15 cellular contexts compared by ENCODE assay signal in genomic region chr15:91408476-91409076, GRCh38.
A peak's percentile ranks its signal among the peaks of the same experiment; 100 is the strongest.
DNase-seq lines count a peak whose midpoint lies in the region; ATAC-seq and TF ChIP-seq lines count a peak whose summit lies in the region.
"Had no signal": no experiment of that assay in that cellular context is flagged by ENCODE, and none has a peak within 500 bp of the region (broad histone marks: within the 10 kb centered on the region; RNA-seq: fewer than 3 reads in every experiment).

No MANE protein-coding gene starts in this region.

- peak; percentile 4 for DNase-seq in NCI-H1105 treated with DMSO at 0.1 percent for 48 hours (lab: John Stamatoyannopoulos, UW)
- no peak for DNase-seq in NCI-H1105 (lab: John Stamatoyannopoulos, UW)
- peak; percentile 22 for DNase-seq in SK-N-SH
- DNase-seq in left ventricle myocardium superior = no peak
- peak; percentile 10 for DNase-seq in progenitor cell of endocrine pancreas (ENCODE audit: low spot score, unreplicated experiment)
- no peak for DNase-seq in foreskin fibroblast
- no peak for DNase-seq in stimulated activated naive B cell treated with anti-CD40 and anti-IgM and Interleukin-4, amounts not matched to agents 10 μg/mL and 1 μg/mL and 100 μg/mL, for 72 hours
- DNase-seq: activated naive CD4-positive, alpha-beta T cell treated with anti-CD3 and anti-CD28 coated beads, Interleukin-2, amount 50 U/mL, for 16 hours; DND-41; NCI-H1694 treated with DMSO at 0.1 percent for 48 hours; T-helper 9 cell had no signal

- H2AFZ ChIP-seq in SK-N-SH (ENCODE audit: low read depth) = no peak overlapping the region

- CTCF ChIA-PET in SK-N-SH (lab: Yijun Ruan, JAX) = interaction anchor here (1.7 kb wide), 1 partner anchor 107 kb away, joined by 5 read pairs; no protein-coding TSS in a partner anchor

- H3K36me3 ChIP-seq in SK-N-SH (replicated peaks in 1 of 2; ENCODE audit: control insufficient read depth in 1 of 2, insufficient read depth in 2 of 2, low read length in 1 of 2) = no peaks in the 10 kb centered on the region

- no peaks in the 10 kb centered on the region for H3K27me3 Mint-ChIP-seq in progenitor cell of endocrine pancreas
- peaks cover 0 to 4% of the 10 kb centered on the region in 2 donors for H3K27me3 Mint-ChIP-seq in stimulated activated naive B cell treated with anti-CD40 and anti-IgM and Interleukin-4, amounts not matched to agents 10 μg/mL and 1 μg/mL and 100 μg/mL, for 72 hours
- H3K27me3 Mint-ChIP-seq: dendritic cell treated with granulocyte-macrophage colony-stimulating factor and Interleukin-4, amounts not matched to agents 40 ng/mL and 50 ng/mL, for 4 days had no signal

- peaks cover 0 to 12% of the 10 kb centered on the region in 2 experiments; a peak in 2 of 4 replicates for H3K4me1 ChIP-seq in SK-N-SH (ENCODE audit: control insufficient read depth in 1 of 2, insufficient read depth in 2 of 2, low read depth in 1 of 2, low read length in 1 of 2)
- H3K4me1 ChIP-seq: A549 had no signal

- no peaks in the 10 kb centered on the region for H3K27me3 ChIP-seq in SK-N-SH (ENCODE audit: insufficient read depth)

- POLR2A ChIA-PET in SK-N-SH (lab: Yijun Ruan, JAX) = interaction anchor here (0.6 kb wide), 1 partner anchor 775 kb away, joined by 3 read pairs; no protein-coding TSS in a partner anchor

- no peak overlapping the region for H3K9ac ChIP-seq in SK-N-SH

- H3K9me2 ChIP-seq in SK-N-SH = no peaks in the 10 kb centered on the region

- TF ChIP-seq CTCF in SK-N-SH (IDR thresholded peaks at IDR 0.05) (no peak), progenitor cell of endocrine pancreas (IDR thresholded peaks at IDR 0.05; ENCODE audit: unreplicated experiment) (no peak), foreskin fibroblast (IDR thresholded peaks at IDR 0.05; ENCODE audit: low read depth, low read length) (no peak)

- peaks cover 15% of the 10 kb centered on the region for H3K4me1 Mint-ChIP-seq in progenitor cell of endocrine pancreas (ENCODE audit: low read depth)
- H3K4me1 Mint-ChIP-seq in stimulated activated naive B cell treated with anti-CD40 and anti-IgM and Interleukin-4, amounts not matched to agents 10 μg/mL and 1 μg/mL and 100 μg/mL, for 72 hours = no peaks in the 10 kb centered on the region

- H3K36me3 Mint-ChIP-seq in progenitor cell of endocrine pancreas (ENCODE audit: insufficient read depth) = no peaks in the 10 kb centered on the region
- H3K36me3 Mint-ChIP-seq in stimulated activated naive B cell treated with anti-CD40 and anti-IgM and Interleukin-4, amounts not matched to agents 10 μg/mL and 1 μg/mL and 100 μg/mL, for 72 hours = no peaks in the 10 kb centered on the region

- TF ChIP-seq EP300 in SK-N-SH (IDR thresholded peaks at IDR 0.05; ENCODE audit: borderline replicate concordance in 1 of 2, low read depth in 1 of 2, low read length in 1 of 2) = no peak

- 68% methylated on average over 9 of the region's 9 CpGs for WGBS in SK-N-SH (ENCODE audit: low lambda C conversion rate)

- peaks cover 12% of the 10 kb centered on the region for H3F3A ChIP-seq in SK-N-SH (replicated peaks; ENCODE audit: insufficient read depth)

- peak; percentile 87 for ATAC-seq in left ventricle myocardium superior
- no peak for ATAC-seq in HG03457 (IDR thresholded peaks at IDR 0.05; ENCODE audit: unreplicated experiment)
- ATAC-seq in stimulated activated naive B cell treated with anti-CD40 and anti-IgM and Interleukin-4, amounts not matched to agents 10 μg/mL and 1 μg/mL and 100 μg/mL, for 72 hours (replicated peaks) = no peak
- ATAC-seq: A549 had no signal

- no peaks in the 10 kb centered on the region for H3K9me3 Mint-ChIP-seq in progenitor cell of endocrine pancreas (ENCODE audit: low read depth)
- H3K9me3 Mint-ChIP-seq in stimulated activated naive B cell treated with anti-CD40 and anti-IgM and Interleukin-4, amounts not matched to agents 10 μg/mL and 1 μg/mL and 100 μg/mL, for 72 hours = no peaks in the 10 kb centered on the region
- H3K9me3 Mint-ChIP-seq: dendritic cell treated with granulocyte-macrophage colony-stimulating factor and Interleukin-4, amounts not matched to agents 40 ng/mL and 50 ng/mL, for 4 days had no signal

- no peaks in the 10 kb centered on the region for H3K79me2 ChIP-seq in SK-N-SH (ENCODE audit: insufficient read depth)

- no peak overlapping the region for H3K4me3 Mint-ChIP-seq in progenitor cell of endocrine pancreas (ENCODE audit: low read depth)
- no peak overlapping the region for H3K4me3 Mint-ChIP-seq in stimulated activated naive B cell treated with anti-CD40 and anti-IgM and Interleukin-4, amounts not matched to agents 10 μg/mL and 1 μg/mL and 100 μg/mL, for 72 hours
- H3K4me3 Mint-ChIP-seq: dendritic cell treated with granulocyte-macrophage colony-stimulating factor and Interleukin-4, amounts not matched to agents 40 ng/mL and 50 ng/mL, for 4 days had no signal

- no peaks in the 10 kb centered on the region for H3K9me3 ChIP-seq in SK-N-SH
- H3K9me3 ChIP-seq: A549 had no signal

- H4K20me1 ChIP-seq in SK-N-SH (ENCODE audit: insufficient read depth) = no peaks in the 10 kb centered on the region

- no peak for TF ChIP-seq RAD21 in SK-N-SH (IDR thresholded peaks at IDR 0.05; ENCODE audit: low read length)

- intact Hi-C loops in left ventricle myocardium superior (cut with micrococcal nuclease) = no loop called here

- H3K27ac ChIP-seq in SK-N-SH (ENCODE audit: low read depth in 2 of 2, low read length in 1 of 2) = no peak overlapping the region
- H3K27ac ChIP-seq: A549 had no signal

- no peak overlapping the region for H3K4me2 ChIP-seq in SK-N-SH
- H3K4me2 ChIP-seq: A549 had no signal

- peak overlapping the region; percentile 90 for H3K27ac Mint-ChIP-seq in progenitor cell of endocrine pancreas
- no peak overlapping the region for H3K27ac Mint-ChIP-seq in stimulated activated naive B cell treated with anti-CD40 and anti-IgM and Interleukin-4, amounts not matched to agents 10 μg/mL and 1 μg/mL and 100 μg/mL, for 72 hours
- H3K27ac Mint-ChIP-seq: dendritic cell treated with granulocyte-macrophage colony-stimulating factor and Interleukin-4, amounts not matched to agents 40 ng/mL and 50 ng/mL, for 4 days had no signal

- no peak overlapping the region for H3K4me3 ChIP-seq in SK-N-SH (ENCODE audit: low read depth in 2 of 2, low read length in 1 of 2)
- H3K4me3 ChIP-seq in foreskin fibroblast (ENCODE audit: low read depth in 1 of 2, low read length in 2 of 2) = no peak overlapping the region
- H3K4me3 ChIP-seq: A549, lung had no signal

TF ChIP-seq in SK-N-SH, 30 proteins besides CTCF, POLR2A, EP300 and RAD21:
- TF ChIP-seq GATA2 (CRISPR knock-in tag; IDR thresholded peaks at IDR 0.05) (peak; percentile 41), RFX5 (IDR thresholded peaks at IDR 0.05; ENCODE audit: low read length) (no peak)

Comparison
In these comparisons a context has a peak if more than half of its experiments do, and no peak if none do; other contexts are left out.
1. DNase-seq: peak in NCI-H1105 treated with DMSO at 0.1 percent for 48 hours (single experiment), SK-N-SH (single experiment) and progenitor cell of endocrine pancreas (single experiment); none in NCI-H1105 (single experiment), left ventricle myocardium superior (single experiment), foreskin fibroblast (0 of 2) and stimulated activated naive B cell treated with anti-CD40 and anti-IgM and Interleukin-4, amounts not matched to agents 10 μg/mL and 1 μg/mL and 100 μg/mL, for 72 hours (single experiment).